ENCODE assay signal across 17 cellular contexts in the genomic region with DNA sequence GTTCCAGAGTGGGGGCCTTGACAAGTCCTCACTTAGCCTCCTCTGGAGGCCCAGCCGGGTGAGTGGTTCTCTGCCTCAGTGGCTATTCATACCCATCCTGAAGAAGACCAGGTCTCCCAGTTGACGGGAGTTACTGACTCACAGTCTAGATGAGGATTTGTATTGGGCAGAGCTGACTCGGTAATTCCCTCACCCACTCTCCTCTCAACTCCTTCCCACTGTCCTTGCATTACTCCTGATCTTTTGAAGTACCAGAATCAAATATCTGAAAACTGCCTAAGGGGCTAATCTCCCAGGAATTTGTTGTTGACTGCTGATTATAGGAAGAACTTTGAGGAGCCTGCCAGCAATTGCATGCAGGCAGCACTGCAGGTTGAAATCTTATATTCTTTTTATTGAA. TPM values are rescaled to one million over a fixed set of nuclear protein-coding genes. Genes with fewer than 3 reads are reported as not detected.
DNase-seq lines count a peak whose midpoint lies in the region; ATAC-seq, FAIRE-seq and TF ChIP-seq lines count a peak whose summit lies in the region.
"Had no signal": no experiment of that assay in that cellular context is flagged by ENCODE, and none has a peak within 500 bp of the region (broad histone marks: within the 10 kb centered on the region; RNA-seq: fewer than 3 reads in every experiment).

No MANE protein-coding gene starts in this region.

- FAIRE-seq in endothelial cell of umbilical vein (lab: Jason Lieb, UNC): peak; percentile 18
- FAIRE-seq: colon had no signal

- H3K27ac ChIP-seq in endothelial cell of umbilical vein (ENCODE audit: insufficient read depth, low read depth, low read length): no peak overlapping the region
- H3K27ac ChIP-seq: KMS-11, thyroid gland had no signal

- peak; percentile 71 for DNase-seq in BJ (ENCODE audit: low read depth)
- DNase-seq in RKO (ENCODE audit: low spot score): peak; percentile 12
- no peak for DNase-seq in endothelial cell of umbilical vein (ENCODE audit: low read depth, low spot score)
- DNase-seq in posterior vena cava (ENCODE audit: low spot score): peak; percentile 29
- no peak for DNase-seq in activated effector memory CD4-positive, alpha-beta T cell treated with anti-CD3 and anti-CD28 coated beads, Interleukin-2, amount 50 U/mL, for 16 hours
- DNase-seq in NCI-H524 treated with DMSO at 0.1 percent for 48 hours (lab: John Stamatoyannopoulos, UW): no peak
- no peak for DNase-seq in natural killer cell
- DNase-seq in DMS114 treated with DMSO at 0.1 percent for 48 hours (lab: John Stamatoyannopoulos, UW; ENCODE audit: unreplicated experiment): no peak
- DNase-seq: activated CD4-positive, CD25-positive, alpha-beta regulatory T cell treated with anti-CD3 and anti-CD28 coated beads, Interleukin-2, amount 50 U/mL, for 72 hours; C1 segment of cervical spinal cord; glutamatergic neuron; mesendoderm; NCI-H446 treated with DMSO at 0.1 percent for 48 hours; SHP77 treated with DMSO at 0.1 percent for 48 hours; thyroid gland had no signal

- no peak overlapping the region for H3K27ac Mint-ChIP-seq in natural killer cell

- peaks cover 53% of the 10 kb centered on the region for H3K4me1 ChIP-seq in endothelial cell of umbilical vein (ENCODE audit: control insufficient read depth, extremely low read depth, insufficient read depth, low read length)

- H4K20me1 ChIP-seq in endothelial cell of umbilical vein (replicated peaks; ENCODE audit: control insufficient read depth, extremely low read depth, insufficient read depth, low read length): no peaks in the 10 kb centered on the region

- no peak overlapping the region for H3K4me2 ChIP-seq in endothelial cell of umbilical vein (ENCODE audit: insufficient read depth, low read length)
- H3K4me2 ChIP-seq: KMS-11 had no signal

- H3K9me1 ChIP-seq in endothelial cell of umbilical vein (replicated peaks; ENCODE audit: control insufficient read depth, extremely low read depth, insufficient read depth, low read length): no peaks in the 10 kb centered on the region

- H3K27me3 ChIP-seq in BJ (ENCODE audit: control insufficient read depth, insufficient read depth, low read length): no peaks in the 10 kb centered on the region
- no peaks in the 10 kb centered on the region for H3K27me3 ChIP-seq in endothelial cell of umbilical vein (ENCODE audit: control insufficient read depth in 2 of 2, insufficient read depth in 2 of 2, low read length in 2 of 2)
- H3K27me3 ChIP-seq: thyroid gland had no signal

- intact Hi-C loops in endothelial cell of umbilical vein (cut with micrococcal nuclease): no loop called here
- intact Hi-C loops in posterior vena cava (cut with DNase I): no loop called here
- intact Hi-C loops in natural killer cell (cut with micrococcal nuclease): no loop called here

- H3K4me3 Mint-ChIP-seq in natural killer cell: no peak overlapping the region

- dilution Hi-C loops in endothelial cell of umbilical vein (cut with MboI; ENCODE audit: extremely low pct_ligation_motif_present, low sequenced_read_pairs): no loop called here

- H3K36me3 ChIP-seq in BJ (ENCODE audit: control insufficient read depth, insufficient read depth, low read length) (peaks cover 4% of the 10 kb centered on the region), endothelial cell of umbilical vein (ENCODE audit: control insufficient read depth in 2 of 2, extremely low read depth in 1 of 2, insufficient read depth in 2 of 2, low read length in 2 of 2) (peaks cover 0 to 5% of the 10 kb centered on the region in 2 experiments)

- peaks cover 12 to 20% of the 10 kb centered on the region in 2 donors for H3K4me1 Mint-ChIP-seq in natural killer cell

- TF ChIP-seq POLR2A in endothelial cell of umbilical vein (IDR thresholded peaks at IDR 0.05; ENCODE audit: low read depth, low read length): no peak

- ATAC-seq in natural killer cell: no peak

- no peak overlapping the region for H3K9ac ChIP-seq in endothelial cell of umbilical vein (replicated peaks; ENCODE audit: extremely low read depth, insufficient read depth, low read length)
- H3K9ac ChIP-seq: KMS-11 had no signal

- no peaks in the 10 kb centered on the region for H3K9me3 Mint-ChIP-seq in natural killer cell

- H3K4me3 ChIP-seq in BJ (ENCODE audit: low read depth, low read length) (no peak overlapping the region), endothelial cell of umbilical vein (replicated peaks in 1 of 3; ENCODE audit: insufficient read depth in 1 of 3, low read depth in 1 of 3, low read length in 3 of 3) (no peak overlapping the region)
- H3K4me3 ChIP-seq: thyroid gland had no signal

- H2AFZ ChIP-seq in endothelial cell of umbilical vein (ENCODE audit: low read depth, low read length): no peak overlapping the region

- peaks cover 69% of the 10 kb centered on the region for H3K79me2 ChIP-seq in endothelial cell of umbilical vein (ENCODE audit: control insufficient read depth, insufficient read depth, low read length)

- H3K9me3 ChIP-seq in endothelial cell of umbilical vein (replicated peaks; ENCODE audit: control insufficient read depth, insufficient read depth, low read length): no peaks in the 10 kb centered on the region
- H3K9me3 ChIP-seq: thyroid gland had no signal

- no TSS peak for BruUV-seq in endothelial cell of umbilical vein (replicated peaks; lab: Mats Ljungman, UMichigan)

- CTCF ChIA-PET in BJ (lab: Yijun Ruan, JAX): interaction anchor here (1.0 to 19.7 kb wide), 5 partner anchors 9 to 68 kb away, joined by 3 to 607 read pairs (median 9); no protein-coding TSS in a partner anchor
- CTCF ChIA-PET in endothelial cell of umbilical vein (lab: Charles Lee): interaction anchor here (1.0 to 19.6 kb wide), 8 partner anchors 11 to 79 kb away, joined by 3 to 653 read pairs (median 36); a partner anchor contains a TSS

- POLR2A ChIA-PET in BJ (lab: Charles Lee) (interaction anchor here (0.7 to 1.3 kb wide), 2 partner anchors 12 to 99 kb away, joined by 3 to 4 read pairs; a partner anchor contains a TSS), endothelial cell of umbilical vein (lab: Charles Lee) (interaction anchor here (0.7 kb wide), 2 partner anchors 49 to 92 kb away, joined by 3 to 4 read pairs; no protein-coding TSS in a partner anchor)

- H3K36me3 Mint-ChIP-seq in natural killer cell: no peaks in the 10 kb centered on the region

- no peaks in the 10 kb centered on the region for H3K27me3 Mint-ChIP-seq in natural killer cell (ENCODE audit: low read depth in 2 of 2)

- TF ChIP-seq CTCF in BJ (IDR thresholded peaks at IDR 0.05; ENCODE audit: insufficient read depth, low read depth, low read length) (no peak), endothelial cell of umbilical vein (IDR thresholded peaks at IDR 0.05; ENCODE audit: extremely low read depth in 1 of 2, insufficient read depth in 1 of 2, low read depth in 1 of 2, low read length in 2 of 2) (no peak), natural killer cell (IDR thresholded peaks at IDR 0.05) (no peak)

RNA-seq across cellular contexts. Expression of a gene that starts 14.2 kb away (rescaled TPM):
- polyA plus RNA-seq in BJ (2011; rRNA removed): 65.3 and 84.8 TPM in 2 replicates
- polyA minus RNA-seq in BJ (2011; rRNA and poly(A)+ RNA removed): 38.8 and 55.7 TPM in 2 replicates
- total RNA-seq in endothelial cell of umbilical vein: 143 and 151 TPM in 2 replicates
- 112 and 116 TPM in 2 replicates for polyA plus RNA-seq in endothelial cell of umbilical vein
- polyA plus RNA-seq in endothelial cell of umbilical vein (2011; cell fraction: cytosol; rRNA removed): 112 TPM in 2 replicates
- 441 and 460 TPM in 2 replicates for polyA plus RNA-seq in endothelial cell of umbilical vein (2011; cell fraction: nucleus; rRNA removed)
- polyA plus RNA-seq in endothelial cell of umbilical vein (2012): 103 and 117 TPM in 2 replicates
- polyA minus RNA-seq in endothelial cell of umbilical vein: 66.8 and 68.3 TPM in 2 replicates
- 25.8 TPM for polyA minus RNA-seq in endothelial cell of umbilical vein (2011; cell fraction: cytosol; rRNA and poly(A)+ RNA removed)
- polyA minus RNA-seq in endothelial cell of umbilical vein (2011; cell fraction: nucleus; rRNA and poly(A)+ RNA removed): 102 and 114 TPM in 2 replicates
- 10 to 100 TPM; 56.7 to 66.1 TPM for total RNA-seq in posterior vena cava
- 100 to 1,000 TPM; 234 to 246 (median 240) TPM for total RNA-seq in natural killer cell

RNA-seq across cellular contexts. Expression of a gene that starts 14.3 kb away (rescaled TPM):
- polyA plus RNA-seq in BJ (2011; rRNA removed): 8.2 and 14.2 TPM in 2 replicates
- polyA minus RNA-seq in BJ (2011; rRNA and poly(A)+ RNA removed): 18.0 and 20.9 TPM in 2 replicates
- total RNA-seq in endothelial cell of umbilical vein: 30.7 and 30.9 TPM in 2 replicates
- polyA plus RNA-seq in endothelial cell of umbilical vein: 17.3 and 21.3 TPM in 2 replicates
- polyA plus RNA-seq in endothelial cell of umbilical vein (2011; cell fraction: cytosol; rRNA removed): 8.3 and 10.3 TPM in 2 replicates
- 96.3 and 120 TPM in 2 replicates for polyA plus RNA-seq in endothelial cell of umbilical vein (2011; cell fraction: nucleus; rRNA removed)
- polyA plus RNA-seq in endothelial cell of umbilical vein (2012): 22.3 and 31.6 TPM in 2 replicates
- polyA minus RNA-seq in endothelial cell of umbilical vein: 26.2 and 31.6 TPM in 2 replicates
- polyA minus RNA-seq in endothelial cell of umbilical vein (2011; cell fraction: cytosol; rRNA and poly(A)+ RNA removed): 15.5 TPM
- 44.2 and 44.9 TPM in 2 replicates for polyA minus RNA-seq in endothelial cell of umbilical vein (2011; cell fraction: nucleus; rRNA and poly(A)+ RNA removed)
- 10 to 100 TPM; 14.5 to 14.8 TPM for total RNA-seq in posterior vena cava
- 10 to 100 TPM; 33.4 to 39.1 (median 34.3) TPM for total RNA-seq in natural killer cell

RNA-seq across cellular contexts. Expression of a gene that starts 40.0 kb away (rescaled TPM):
- polyA plus RNA-seq in BJ (2011; rRNA removed): 2.1 and 2.3 TPM in 2 replicates
- 0.77 and 1.9 TPM in 2 replicates for polyA minus RNA-seq in BJ (2011; rRNA and poly(A)+ RNA removed)
- 4.1 and 4.2 TPM in 2 replicates for total RNA-seq in endothelial cell of umbilical vein
- 6.5 and 6.7 TPM in 2 replicates for polyA plus RNA-seq in endothelial cell of umbilical vein
- 1.7 and 3.7 TPM in 2 replicates for polyA plus RNA-seq in endothelial cell of umbilical vein (2011; cell fraction: cytosol; rRNA removed)
- 4.0 TPM in 2 replicates for polyA plus RNA-seq in endothelial cell of umbilical vein (2011; cell fraction: nucleus; rRNA removed)
- 1.6 and 9.5 TPM in 2 replicates for polyA plus RNA-seq in endothelial cell of umbilical vein (2012)
- polyA minus RNA-seq in endothelial cell of umbilical vein: 2.7 and 6.3 TPM in 2 replicates
- polyA minus RNA-seq in endothelial cell of umbilical vein (2011; cell fraction: cytosol; rRNA and poly(A)+ RNA removed): 22.3 TPM
- 3.8 and 4.4 TPM in 2 replicates for polyA minus RNA-seq in endothelial cell of umbilical vein (2011; cell fraction: nucleus; rRNA and poly(A)+ RNA removed)
- 10 to 100 TPM; 39.4 to 46.6 TPM for total RNA-seq in posterior vena cava
- total RNA-seq in natural killer cell: 1 to 10 TPM in 1 of 3 donors, under 1 TPM in 2; 0.38 to 1.0 (median 0.68) TPM

RNA-seq across cellular contexts. Expression of a gene that starts 48.1 kb away (rescaled TPM):
- polyA plus RNA-seq in BJ (2011; rRNA removed): 0.10 TPM in 1 of 2 replicates, not detected in the other
- polyA minus RNA-seq in BJ (2011; rRNA and poly(A)+ RNA removed): not detected in 2 replicates
- total RNA-seq in endothelial cell of umbilical vein: not detected in 2 replicates
- not detected in 2 replicates for polyA plus RNA-seq in endothelial cell of umbilical vein
- not detected in 2 replicates for polyA plus RNA-seq in endothelial cell of umbilical vein (2011; cell fraction: cytosol; rRNA removed)
- polyA plus RNA-seq in endothelial cell of umbilical vein (2011; cell fraction: nucleus; rRNA removed): 0.24 and 0.31 TPM in 2 replicates
- polyA plus RNA-seq in endothelial cell of umbilical vein (2012): 0.20 and 0.33 TPM in 2 replicates
- not detected in 2 replicates for polyA minus RNA-seq in endothelial cell of umbilical vein
- polyA minus RNA-seq in endothelial cell of umbilical vein (2011; cell fraction: cytosol; rRNA and poly(A)+ RNA removed): not detected
- not detected in 2 replicates for polyA minus RNA-seq in endothelial cell of umbilical vein (2011; cell fraction: nucleus; rRNA and poly(A)+ RNA removed)
- total RNA-seq in posterior vena cava: under 1 TPM; 0.38 to 0.97 TPM
- total RNA-seq in natural killer cell: 1 to 10 TPM in 2 of 3 donors, under 1 TPM in 1; 0.95 to 2.0 (median 1.5) TPM

Comparison
In these comparisons a context has a peak if more than half of its experiments do, and no peak if none do; other contexts are left out.
1. DNase-seq: peak in BJ (single experiment), RKO (single experiment) and posterior vena cava (single experiment); none in endothelial cell of umbilical vein (single experiment), activated effector memory CD4-positive, alpha-beta T cell treated with anti-CD3 and anti-CD28 coated beads, Interleukin-2, amount 50 U/mL, for 16 hours (single experiment), NCI-H524 treated with DMSO at 0.1 percent for 48 hours (single experiment), natural killer cell (single experiment) and DMS114 treated with DMSO at 0.1 percent for 48 hours (single experiment).